Comparison of ENCODE assay signal across 14 cellular contexts in the genomic region with DNA sequence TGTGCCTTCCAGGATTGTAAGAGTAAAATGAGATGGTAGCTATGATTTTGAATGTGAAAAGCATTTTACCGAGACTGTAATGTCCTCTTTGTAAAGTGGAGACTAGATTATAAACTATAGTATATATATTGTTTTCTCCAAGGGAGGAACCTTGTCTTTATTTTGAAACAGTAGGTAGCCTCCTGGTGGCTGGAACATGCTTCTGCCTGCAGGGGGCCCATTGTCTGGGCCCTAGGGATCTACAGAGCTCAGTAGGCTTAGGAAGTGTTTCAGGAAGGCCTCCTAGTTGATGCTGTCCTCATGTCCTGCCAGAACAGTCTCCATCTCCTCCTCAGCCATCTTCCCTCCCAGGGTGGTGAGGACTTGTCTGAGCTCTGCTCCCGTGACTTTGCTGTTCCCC. TPM values are rescaled to one million over a fixed set of nuclear protein-coding genes. Genes with fewer than 3 reads are reported as not detected.
DNase-seq lines count a peak whose midpoint lies in the region; ATAC-seq and TF ChIP-seq lines count a peak whose summit lies in the region.
"Had no signal": no experiment of that assay in that cellular context is flagged by ENCODE, and none has a peak within 500 bp of the region (broad histone marks: within the 10 kb centered on the region; RNA-seq: fewer than 3 reads in every experiment).

No MANE protein-coding gene starts in this region.

- H3K4me3 ChIP-seq in CD4-positive, CD25-positive, alpha-beta regulatory T cell (ENCODE audit: low read depth, low read length): peak overlapping the region; percentile 23
- H3K4me3 ChIP-seq: skin epidermis had no signal

- peak overlapping the region in 3 of 4 donors; percentile 11 to 85 (median 35) for H3K4me3 Mint-ChIP-seq in CD4-positive, CD25-positive, alpha-beta regulatory T cell
- no peak overlapping the region for H3K4me3 Mint-ChIP-seq in T-helper 17 cell
- peak overlapping the region in 4 of 10 donors; percentile 10 to 95 (median 32) for H3K4me3 Mint-ChIP-seq in naive thymus-derived CD8-positive, alpha-beta T cell
- H3K4me3 Mint-ChIP-seq: activated naive CD4-positive, alpha-beta T cell treated with anti-CD3 and anti-CD28 coated beads for 36 hours had no signal

- no peaks in the 10 kb centered on the region for H3K9me3 ChIP-seq in CD4-positive, CD25-positive, alpha-beta regulatory T cell (ENCODE audit: control insufficient read depth in 2 of 2, low read length in 2 of 2)
- H3K9me3 ChIP-seq in T-helper 17 cell (ENCODE audit: control insufficient read depth, low read length, poor library complexity, severe bottlenecking): no peaks in the 10 kb centered on the region

- no peaks in the 10 kb centered on the region for H3K27me3 ChIP-seq in CD4-positive, CD25-positive, alpha-beta regulatory T cell (ENCODE audit: control insufficient read depth, insufficient read depth, low read length)

- TF ChIP-seq CTCF in GM13977 (IDR thresholded peaks at IDR 0.05; ENCODE audit: extremely low read depth, insufficient read depth, missing control alignments): peak; percentile 20

- H3K4me1 Mint-ChIP-seq in CD4-positive, CD25-positive, alpha-beta regulatory T cell: peaks cover 13 to 67% (median 43%) of the 10 kb centered on the region in 4 donors
- H3K4me1 Mint-ChIP-seq in T-helper 17 cell: peaks cover 26% of the 10 kb centered on the region
- peaks cover 23 to 63% (median 56%) of the 10 kb centered on the region in 4 donors for H3K4me1 Mint-ChIP-seq in naive thymus-derived CD8-positive, alpha-beta T cell

- H3K4me1 ChIP-seq in CD4-positive, CD25-positive, alpha-beta regulatory T cell (ENCODE audit: control insufficient read depth, insufficient read depth, low read length, poor library complexity, severe bottlenecking): peaks cover 44% of the 10 kb centered on the region

- peaks cover 6% of the 10 kb centered on the region for H3K27me3 Mint-ChIP-seq in CD4-positive, CD25-positive, alpha-beta regulatory T cell
- no peaks in the 10 kb centered on the region for H3K27me3 Mint-ChIP-seq in T-helper 17 cell
- H3K27me3 Mint-ChIP-seq in naive thymus-derived CD8-positive, alpha-beta T cell: no peaks in the 10 kb centered on the region

- H3K36me3 ChIP-seq in CD4-positive, CD25-positive, alpha-beta regulatory T cell (ENCODE audit: control insufficient read depth, insufficient read depth, low read length): peaks cover 27% of the 10 kb centered on the region

- H3K9me3 Mint-ChIP-seq in CD4-positive, CD25-positive, alpha-beta regulatory T cell: no peaks in the 10 kb centered on the region
- H3K9me3 Mint-ChIP-seq in naive thymus-derived CD8-positive, alpha-beta T cell: no peaks in the 10 kb centered on the region
- H3K9me3 Mint-ChIP-seq: activated naive CD4-positive, alpha-beta T cell treated with anti-CD3 and anti-CD28 coated beads for 36 hours had no signal

- no peak for ATAC-seq in CD4-positive, CD25-positive, alpha-beta regulatory T cell (ENCODE audit: low read depth in 2 of 2)
- no peak for ATAC-seq in T-helper 17 cell
- ATAC-seq in naive thymus-derived CD8-positive, alpha-beta T cell: no peak
- ATAC-seq: left ventricle myocardium superior had no signal

- POLR2A ChIA-PET in naive thymus-derived CD8-positive, alpha-beta T cell (lab: Charles Lee): interaction anchor here (0.7 to 8.1 kb wide), 2 partner anchors 15 to 748 kb away, joined by 3 to 98 read pairs; a partner anchor contains a TSS

- peaks cover 19% of the 10 kb centered on the region for H3K36me3 Mint-ChIP-seq in CD4-positive, CD25-positive, alpha-beta regulatory T cell
- H3K36me3 Mint-ChIP-seq in T-helper 17 cell (ENCODE audit: low read depth): peaks cover 7% of the 10 kb centered on the region
- H3K36me3 Mint-ChIP-seq in naive thymus-derived CD8-positive, alpha-beta T cell: peaks cover 7 to 33% (median 13%) of the 10 kb centered on the region in 3 donors

- DNase-seq in CD4-positive, CD25-positive, alpha-beta regulatory T cell: no peak
- DNase-seq in GM13977 (ENCODE audit: low spot score) (no peak), T-helper 17 cell (no peak), NCI-H2107 (lab: John Stamatoyannopoulos, UW) (no peak), NCI-H1417 treated with DMSO at 0.1 percent for 48 hours (lab: John Stamatoyannopoulos, UW) (no peak), NCI-H1092 (lab: John Stamatoyannopoulos, UW) (no peak)
- DNase-seq in naive thymus-derived CD8-positive, alpha-beta T cell: no peak
- DNase-seq: activated naive CD4-positive, alpha-beta T cell treated with anti-CD3 and anti-CD28 coated beads for 36 hours; caudate nucleus; DMS 273 treated with DMSO at 0.1 percent for 48 hours; KG1; left ventricle myocardium superior; NCI-H2171 treated with DMSO at 0.1 percent for 48 hours had no signal

- in situ Hi-C loops in GM13977 (cut with MboI; ENCODE audit: low pct_unique_long_range_greater_than_20kb, low sequenced_read_pairs, unreplicated experiment): no loop called here

- H3K27ac Mint-ChIP-seq in CD4-positive, CD25-positive, alpha-beta regulatory T cell: peak overlapping the region in 1 of 3 donors; percentile 64
- H3K27ac Mint-ChIP-seq in T-helper 17 cell: peak overlapping the region; percentile 75
- H3K27ac Mint-ChIP-seq in naive thymus-derived CD8-positive, alpha-beta T cell: peak overlapping the region in 9 of 10 donors; percentile 21 to 84 (median 46)
- H3K27ac Mint-ChIP-seq: activated naive CD4-positive, alpha-beta T cell treated with anti-CD3 and anti-CD28 coated beads for 36 hours had no signal

- peak overlapping the region; percentile 19 for H3K27ac ChIP-seq in CD4-positive, CD25-positive, alpha-beta regulatory T cell (ENCODE audit: insufficient read depth, low read length, poor library complexity, severe bottlenecking)
- H3K27ac ChIP-seq: skin epidermis had no signal

RNA-seq across cellular contexts. Expression of a gene that starts 3.0 kb away (rescaled TPM):
- 43.5 TPM for total RNA-seq in CD4-positive, CD25-positive, alpha-beta regulatory T cell
- polyA plus RNA-seq in CD4-positive, CD25-positive, alpha-beta regulatory T cell: 1 to 10 TPM; 5.2 to 7.6 (median 5.9) TPM
- 10 to 100 TPM; 34.5 to 41.5 TPM for total RNA-seq in T-helper 17 cell
- 10 to 100 TPM; 50.6 to 51.2 TPM for total RNA-seq in naive thymus-derived CD8-positive, alpha-beta T cell
- 1 to 10 TPM; 5.3 to 6.6 (median 5.4) TPM for polyA plus RNA-seq in naive thymus-derived CD8-positive, alpha-beta T cell

RNA-seq across cellular contexts. Expression of a gene that starts 14.2 kb away (rescaled TPM):
- 8.8 TPM for total RNA-seq in CD4-positive, CD25-positive, alpha-beta regulatory T cell
- polyA plus RNA-seq in CD4-positive, CD25-positive, alpha-beta regulatory T cell: 10 to 100 TPM in 1 of 4 donors, 1 to 10 TPM in 3; 8.1 to 10.4 (median 9.1) TPM
- 1 to 10 TPM; 3.5 to 5.8 TPM for total RNA-seq in T-helper 17 cell
- 10 to 100 TPM; 20.0 to 20.8 TPM for total RNA-seq in naive thymus-derived CD8-positive, alpha-beta T cell
- 1 to 10 TPM; 2.6 to 5.5 (median 3.8) TPM for polyA plus RNA-seq in naive thymus-derived CD8-positive, alpha-beta T cell
